In the genomic region with DNA sequence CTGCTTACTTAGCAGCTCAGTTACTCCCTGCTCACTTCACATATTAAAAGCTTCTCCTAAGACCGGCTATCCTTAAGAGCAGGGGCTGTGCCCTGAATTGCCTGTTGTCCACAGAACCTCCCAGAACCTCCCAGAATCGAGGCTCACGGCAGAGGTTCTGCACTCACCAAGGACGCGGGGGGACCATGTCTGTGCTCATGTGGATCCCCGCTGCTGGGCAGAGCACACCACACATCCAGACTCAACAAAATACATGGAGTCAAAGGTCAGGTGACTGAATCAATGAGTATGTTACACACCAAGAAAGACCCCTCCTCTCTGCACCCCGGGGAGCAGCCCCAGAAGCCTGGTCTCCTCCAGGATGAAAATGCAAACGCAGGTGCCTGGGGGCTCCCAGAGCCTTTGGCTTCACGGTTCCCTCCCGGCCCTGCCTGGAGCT, we compare ENCODE assay signal across 11 cellular contexts.
DNase-seq lines count a peak whose midpoint lies in the region; ATAC-seq and TF ChIP-seq lines count a peak whose summit lies in the region.
"Had no signal": no experiment of that assay in that cellular context is flagged by ENCODE, and none has a peak within 500 bp of the region (broad histone marks: within the 10 kb centered on the region; RNA-seq: fewer than 3 reads in every experiment).

No MANE protein-coding gene starts in this region.

- H3K4me3 ChIP-seq in RWPE2 (ENCODE audit: severe bottlenecking), result no peak overlapping the region
- H3K4me3 ChIP-seq: heart right ventricle, uterus had no signal

- DNase-seq in activated T-cell treated with anti-CD3 and anti-CD28 coated beads, Interleukin-2, amount 50 U/mL, for 4 hours, result no peak
- DNase-seq in activated T-cell treated with anti-CD3 and anti-CD28 coated beads for 4 hours (no peak), RWPE2 (ENCODE audit: low spot score) (no peak), glutamatergic neuron (no peak), substantia nigra (lab: John Stamatoyannopoulos, UW) (no peak), COR-L47 (lab: John Stamatoyannopoulos, UW) (no peak), erythroblast (lab: John Stamatoyannopoulos, UW) (no peak)
- DNase-seq: NCI-H1436 treated with DMSO at 0.1 percent for 48 hours had no signal

- H3K9me3 ChIP-seq in RWPE2 (ENCODE audit: severe bottlenecking), result no peaks in the 10 kb centered on the region
- H3K9me3 ChIP-seq: heart right ventricle, uterus had no signal

- peak overlapping the region; percentile 62 for H3K27ac Mint-ChIP-seq in glutamatergic neuron (ENCODE audit: unreplicated experiment)

- peak; percentile 70 for TF ChIP-seq CTCF in RWPE2 (IDR thresholded peaks at IDR 0.05; ENCODE audit: poor library complexity, severe bottlenecking)
- peak; percentile 59 for TF ChIP-seq CTCF in glutamatergic neuron (IDR thresholded peaks at IDR 0.05; ENCODE audit: partially characterized antibody, unreplicated experiment)

- H3K27ac ChIP-seq in RWPE2 (ENCODE audit: poor library complexity, severe bottlenecking), result no peak overlapping the region
- H3K27ac ChIP-seq in substantia nigra (ENCODE audit: low read depth, low read length, poor library complexity, severe bottlenecking), result peak overlapping the region; percentile 11
- H3K27ac ChIP-seq: heart right ventricle, uterus had no signal

- H3K36me3 ChIP-seq in RWPE2 (ENCODE audit: low read depth), result no peaks in the 10 kb centered on the region
- H3K36me3 ChIP-seq: heart right ventricle, uterus had no signal

- H3K4me1 Mint-ChIP-seq in activated T-cell treated with anti-CD3 and anti-CD28 coated beads, Interleukin-2, amount 50 U/mL, for 4 hours (ENCODE audit: low read depth), result peaks cover 8% of the 10 kb centered on the region
- H3K4me1 Mint-ChIP-seq in glutamatergic neuron (ENCODE audit: low read depth, unreplicated experiment), result peaks cover 43% of the 10 kb centered on the region

- H3K36me3 Mint-ChIP-seq in activated T-cell treated with anti-CD3 and anti-CD28 coated beads, Interleukin-2, amount 50 U/mL, for 4 hours (ENCODE audit: insufficient read depth), result peaks cover 4% of the 10 kb centered on the region
- peaks cover 4% of the 10 kb centered on the region for H3K36me3 Mint-ChIP-seq in glutamatergic neuron (ENCODE audit: unreplicated experiment)

- H3K27me3 Mint-ChIP-seq in activated T-cell treated with anti-CD3 and anti-CD28 coated beads, Interleukin-2, amount 50 U/mL, for 4 hours (ENCODE audit: low read depth), result no peaks in the 10 kb centered on the region
- peaks cover 4% of the 10 kb centered on the region for H3K27me3 Mint-ChIP-seq in glutamatergic neuron (ENCODE audit: unreplicated experiment)

- H3K9me3 Mint-ChIP-seq in activated T-cell treated with anti-CD3 and anti-CD28 coated beads, Interleukin-2, amount 50 U/mL, for 4 hours, result no peaks in the 10 kb centered on the region
- peaks cover 14% of the 10 kb centered on the region for H3K9me3 Mint-ChIP-seq in glutamatergic neuron (ENCODE audit: unreplicated experiment)

- H3K4me1 ChIP-seq in RWPE2 (ENCODE audit: insufficient read depth, poor library complexity, severe bottlenecking), result no peaks in the 10 kb centered on the region
- H3K4me1 ChIP-seq: uterus had no signal

- no peaks in the 10 kb centered on the region for H3K27me3 ChIP-seq in RWPE2 (ENCODE audit: insufficient read depth, poor library complexity, severe bottlenecking)
- H3K27me3 ChIP-seq: heart right ventricle, uterus had no signal

- peak; percentile 16 for ATAC-seq in activated T-cell treated with anti-CD3 and anti-CD28 coated beads, Interleukin-2, amount 50 U/mL, for 4 hours
- no peak for ATAC-seq in RWPE2 (ENCODE audit: low read depth)
- ATAC-seq in GM21723 (IDR thresholded peaks at IDR 0.05; ENCODE audit: unreplicated experiment), result no peak

- H3K4me3 Mint-ChIP-seq in activated T-cell treated with anti-CD3 and anti-CD28 coated beads, Interleukin-2, amount 50 U/mL, for 4 hours, result no peak overlapping the region
- no peak overlapping the region for H3K4me3 Mint-ChIP-seq in glutamatergic neuron (ENCODE audit: unreplicated experiment)

- TF ChIP-seq POLR2A in erythroblast (IDR thresholded peaks at IDR 0.05; ENCODE audit: low read length), result no peak

Comparison
In these comparisons a context has a peak if more than half of its experiments do, and no peak if none do; other contexts are left out.
1. ATAC-seq: peak in activated T-cell treated with anti-CD3 and anti-CD28 coated beads, Interleukin-2, amount 50 U/mL, for 4 hours (2 of 2); none in RWPE2 (single experiment) and GM21723 (single experiment).